ENCODE assay signal across 3 cellular contexts in genomic region chr9:11743356-11743755, GRCh38.
"Had no signal": no experiment of that assay in that cellular context is flagged by ENCODE, and none has a peak within 500 bp of the region (broad histone marks: within the 10 kb centered on the region; RNA-seq: fewer than 3 reads in every experiment).

No MANE protein-coding gene starts in this region.

- H3K4me3 ChIP-seq: GM12878 had no signal

- DNase-seq: GDM1, GF-D8 had no signal

- ATAC-seq: GM12878 had no signal
